ENCODE assay signal across 24 cellular contexts in the genomic region with DNA sequence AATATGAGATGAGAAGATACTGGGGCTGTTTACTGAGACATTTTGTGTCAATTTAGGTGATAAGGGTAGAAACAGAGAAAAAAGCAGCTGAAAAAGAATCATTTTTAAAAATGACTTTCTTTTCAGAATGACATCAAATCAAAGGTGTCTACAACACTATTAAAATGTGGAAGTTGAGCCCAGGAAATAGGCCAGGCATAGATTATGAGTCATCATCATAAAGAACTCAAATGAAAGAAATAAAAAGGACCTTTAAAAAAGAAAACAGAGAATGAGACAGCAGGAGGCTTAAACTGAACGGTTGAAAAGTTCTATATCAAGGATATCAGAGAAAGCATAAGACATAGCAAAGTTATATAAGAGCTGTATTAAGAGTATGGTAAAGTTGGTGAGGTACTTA.
DNase-seq lines count a peak whose midpoint lies in the region; ATAC-seq, FAIRE-seq and TF ChIP-seq lines count a peak whose summit lies in the region.
"Had no signal": no experiment of that assay in that cellular context is flagged by ENCODE, and none has a peak within 500 bp of the region (broad histone marks: within the 10 kb centered on the region; RNA-seq: fewer than 3 reads in every experiment).

No MANE protein-coding gene starts in this region.

- intact Hi-C loops in mucosa of descending colon (cut with DNase I, micrococcal nuclease): no loop called here

- H3K18ac ChIP-seq in mesenchymal stem cell (ENCODE audit: low read depth in 1 of 2, low read length in 2 of 2): no peak overlapping the region

- H3K9me3 ChIP-seq in A549 (no peaks in the 10 kb centered on the region; the same call in 2 of the 3 replicates), mucosa of descending colon (peaks cover 11% of the 10 kb centered on the region), mesenchymal stem cell (ENCODE audit: control insufficient read depth, low read length) (peaks cover 40% of the 10 kb centered on the region)

- FAIRE-seq in A549 (lab: Jason Lieb, UNC) (no peak), GM12891 (lab: Jason Lieb, UNC) (no peak)
- FAIRE-seq: GM12878, GM19239 had no signal

- no peak for TF ChIP-seq CTCF in A549 (IDR thresholded peaks at IDR 0.05)
- no peak for TF ChIP-seq CTCF in mucosa of descending colon (IDR thresholded peaks at IDR 0.05)

- H3K23ac ChIP-seq in mesenchymal stem cell (ENCODE audit: low read length in 2 of 2): no peak overlapping the region

- 0% methylated on average over 1 of the region's 1 CpG for WGBS in A549 (ENCODE audit: missing lambda C conversion rate)
- WGBS in mesenchymal stem cell: 55% methylated on average over 1 of the region's 1 CpG

- DNase-seq in A549 (ENCODE audit: low read depth in 1 of 2, low spot score in 1 of 2) (no peak), COLO829 (ENCODE audit: low spot score) (peak; percentile 0), HT1080 (ENCODE audit: low read depth) (peak; percentile 2), mucosa of descending colon (no peak), mesenchymal stem cell (no peak), GM12891 (ENCODE audit: insufficient read length, low spot score) (no peak), HK-2 (ENCODE audit: unreplicated experiment) (no peak), NCI-H2227 (lab: John Stamatoyannopoulos, UW; ENCODE audit: unreplicated experiment) (no peak)
- DNase-seq: AML-193; CD4-positive, alpha-beta T cell; CD8-positive, alpha-beta T cell; COR-L47; DMS 273 treated with DMSO at 0.1 percent for 48 hours; DMS153; DMS53; DMS79; DND-41; EL; GDM1 had no signal

- no peak for TF ChIP-seq POLR2A in A549 (IDR thresholded peaks at IDR 0.05; ENCODE audit: low read length)
- TF ChIP-seq POLR2A in GM12891 (IDR thresholded peaks at IDR 0.05; ENCODE audit: low read depth, low read length): no peak

- H3K27me3 ChIP-seq in mesenchymal stem cell (ENCODE audit: control insufficient read depth in 1 of 2, insufficient read depth in 1 of 2, low read length in 2 of 2): no peaks in the 10 kb centered on the region
- H3K27me3 ChIP-seq: BLaER1 treated with 17β-estradiol and CSF1 and Interleukin-3, amounts not matched to agents 10 nM and 100 nM had no signal

- CTCF ChIA-PET in A549 (lab: Yijun Ruan, JAX): no interaction called here

- H3K4me2 ChIP-seq in A549 (no peak overlapping the region), mesenchymal stem cell (ENCODE audit: low read length, poor library complexity, severe bottlenecking) (no peak overlapping the region)

- no peak overlapping the region for H2BK15ac ChIP-seq in mesenchymal stem cell (ENCODE audit: low read depth, poor library complexity, severe bottlenecking)

- no peak for TF ChIP-seq RAD21 in A549 (conservative IDR thresholded peaks at IDR 0.05 in 1 of 2, IDR thresholded peaks at IDR 0.05 in 1 of 2)

- TF ChIP-seq EP300 in A549 (IDR thresholded peaks at IDR 0.05): no peak

- no peak overlapping the region for H2BK5ac ChIP-seq in mesenchymal stem cell (ENCODE audit: low read depth, low read length, poor library complexity, severe bottlenecking)

- no peak overlapping the region for H2AFZ ChIP-seq in mesenchymal stem cell (ENCODE audit: low read depth, low read length)

- no peak overlapping the region for H2BK120ac ChIP-seq in mesenchymal stem cell (ENCODE audit: low read depth, low read length)

- H3K27ac ChIP-seq in A549: no peak overlapping the region
- no peak overlapping the region for H3K27ac ChIP-seq in mesenchymal stem cell (ENCODE audit: low read length, poor library complexity, severe bottlenecking)
- H3K27ac ChIP-seq: 22Rv1; BLaER1 treated with 17β-estradiol and CSF1 and Interleukin-3, amounts not matched to agents 10 nM and 100 nM; C4-2B had no signal

- H4K8ac ChIP-seq in mesenchymal stem cell (ENCODE audit: low read length): no peak overlapping the region

- H3K9ac ChIP-seq in mesenchymal stem cell (ENCODE audit: low read length): no peak overlapping the region
- H3K9ac ChIP-seq: BLaER1 treated with 17β-estradiol and CSF1 and Interleukin-3, amounts not matched to agents 10 nM and 100 nM had no signal

- ATAC-seq in A549 (no peak), mucosa of descending colon (peak; percentile 62)
- ATAC-seq: CD8-positive, alpha-beta T cell; GM12878 had no signal

- H4K91ac ChIP-seq in mesenchymal stem cell (ENCODE audit: low read length): no peak overlapping the region

- no peaks in the 10 kb centered on the region for H3K36me3 ChIP-seq in mucosa of descending colon (ENCODE audit: low read depth)
- H3K36me3 ChIP-seq in mesenchymal stem cell (ENCODE audit: control insufficient read depth in 1 of 2, insufficient read depth in 2 of 2, low read depth in 1 of 2, low read length in 2 of 2): no peaks in the 10 kb centered on the region
- H3K36me3 ChIP-seq: BLaER1 treated with 17β-estradiol and CSF1 and Interleukin-3, amounts not matched to agents 10 nM and 100 nM had no signal

- no peaks in the 10 kb centered on the region for H3K79me1 ChIP-seq in mesenchymal stem cell (replicated peaks; ENCODE audit: low read length, poor library complexity, severe bottlenecking)

- no peak overlapping the region for H3K4ac ChIP-seq in mesenchymal stem cell (ENCODE audit: low read depth in 1 of 2, low read length in 2 of 2)

- POLR2A ChIA-PET in A549 (lab: Yijun Ruan, JAX): no interaction called here

- H3K4me1 ChIP-seq in A549 (no peaks in the 10 kb centered on the region), mucosa of descending colon (ENCODE audit: low read depth) (no peaks in the 10 kb centered on the region), mesenchymal stem cell (ENCODE audit: control insufficient read depth, insufficient read depth, low read depth, low read length) (no peaks in the 10 kb centered on the region)

- no peak overlapping the region for H3K14ac ChIP-seq in mesenchymal stem cell (ENCODE audit: low read length in 2 of 2)

- no peak overlapping the region for H2AK5ac ChIP-seq in mesenchymal stem cell (ENCODE audit: low read length, severe bottlenecking)

- H2BK12ac ChIP-seq in mesenchymal stem cell (ENCODE audit: low read length in 2 of 2): no peak overlapping the region

- H3K4me3 ChIP-seq in A549 (no peak overlapping the region), mucosa of descending colon (no peak overlapping the region), mesenchymal stem cell (ENCODE audit: insufficient read depth in 1 of 2, low read depth in 1 of 2, low read length in 2 of 2) (no peak overlapping the region)
- H3K4me3 ChIP-seq: BLaER1 treated with 17β-estradiol and CSF1 and Interleukin-3, amounts not matched to agents 10 nM and 100 nM; GM12878 had no signal

TF ChIP-seq in A549, 52 proteins besides CTCF, POLR2A, EP300 and RAD21:
- TF ChIP-seq HOXB13 (CRISPR knock-in tag; IDR thresholded peaks at IDR 0.05; ENCODE audit: low read depth) (no peak), FOSL2 (IDR thresholded peaks at IDR 0.05) (no peak), FOSL2 (CRISPR knock-in tag; IDR thresholded peaks at IDR 0.05) (peak; percentile 33)

TF ChIP-seq in GM12891, 5 proteins besides CTCF, POLR2A, EP300 and RAD21:
- TF ChIP-seq POU2F2 (IDR thresholded peaks at IDR 0.05; ENCODE audit: low read depth, low read length) (no peak), TAF1 (IDR thresholded peaks at IDR 0.05; ENCODE audit: low read depth, low read length) (no peak), SPI1 (IDR thresholded peaks at IDR 0.05; ENCODE audit: low read depth, low read length) (no peak), POLR2AphosphoS5 (IDR thresholded peaks at IDR 0.05; ENCODE audit: low read depth, low read length) (no peak), PAX5 (IDR thresholded peaks at IDR 0.05; ENCODE audit: insufficient read depth, low read length, severe bottlenecking) (no peak)

Comparison
In these comparisons a context has a peak if more than half of its experiments do, and no peak if none do; other contexts are left out.
1. DNase-seq: peak in COLO829 (single experiment) and HT1080 (single experiment); none in A549 (0 of 2), mucosa of descending colon (0 of 3), mesenchymal stem cell (single experiment), GM12891 (single experiment), HK-2 (single experiment) and NCI-H2227 (single experiment).